In the genomic region with DNA sequence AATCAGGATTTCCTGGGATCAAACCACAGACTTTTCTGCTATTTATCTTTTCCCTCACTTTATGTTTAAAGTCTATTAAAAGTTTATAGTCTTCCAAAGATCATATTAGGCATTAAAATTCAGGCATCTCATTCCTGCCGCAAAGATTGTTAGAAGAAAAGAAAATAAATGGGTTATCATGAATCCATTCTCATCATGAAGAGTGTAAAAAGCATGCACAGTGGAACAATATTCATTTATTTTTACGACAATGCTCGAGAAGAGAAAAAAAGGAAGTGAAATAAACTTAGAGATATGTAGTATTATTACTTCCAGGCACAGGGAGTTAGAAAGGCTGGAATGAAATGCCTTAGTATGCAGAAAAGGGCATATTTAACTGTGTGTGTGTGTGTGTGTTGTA, we compare ENCODE assay signal across 26 cellular contexts.
DNase-seq lines count a peak whose midpoint lies in the region; FAIRE-seq and TF ChIP-seq lines count a peak whose summit lies in the region.
"Had no signal": no experiment of that assay in that cellular context is flagged by ENCODE, and none has a peak within 500 bp of the region (broad histone marks: within the 10 kb centered on the region; RNA-seq: fewer than 3 reads in every experiment).

No MANE protein-coding gene starts in this region.

- peaks cover 22% of the 10 kb centered on the region for H3K4me1 ChIP-seq in A673 (ENCODE audit: insufficient read depth, low read length, poor library complexity, severe bottlenecking)
- no peaks in the 10 kb centered on the region for H3K4me1 ChIP-seq in astrocyte (ENCODE audit: insufficient read depth, low read length)

- CTCF ChIA-PET in A673 (lab: Charles Lee) = no interaction called here

- no peaks in the 10 kb centered on the region for H3K9me3 ChIP-seq in A673 (ENCODE audit: low read depth, low read length, poor library complexity, severe bottlenecking)
- H3K9me3 ChIP-seq in astrocyte (ENCODE audit: insufficient read depth, low read depth, low read length) = no peaks in the 10 kb centered on the region
- H3K9me3 ChIP-seq: MG63, SJSA1 had no signal

- H4K20me1 ChIP-seq in astrocyte (ENCODE audit: insufficient read depth, low read length) = no peaks in the 10 kb centered on the region

- H3K9ac ChIP-seq in astrocyte (ENCODE audit: low read length) = peak overlapping the region; percentile 1

- H3K27ac Mint-ChIP-seq in HFFc6 = peak overlapping the region; percentile 50
- no peak overlapping the region for H3K27ac Mint-ChIP-seq in astrocyte (ENCODE audit: unreplicated experiment)
- H3K27ac Mint-ChIP-seq in mesothelial cell of epicardium = peak overlapping the region; percentile 19
- no peak overlapping the region for H3K27ac Mint-ChIP-seq in CD14-positive monocyte
- H3K27ac Mint-ChIP-seq: CD4-positive, CD25-positive, alpha-beta regulatory T cell; GM23338; H9 had no signal

- POLR2A ChIA-PET in A673 (lab: Charles Lee; ENCODE audit: low non-redundant PET) = no interaction called here

- no TSS peak for BruUV-seq in A673 (replicated peaks; lab: Mats Ljungman, UMichigan)

- H3K4me2 ChIP-seq in astrocyte (ENCODE audit: low read length) = peak overlapping the region; percentile 28
- H3K4me2 ChIP-seq: GM23338 had no signal

- H3K36me3 Mint-ChIP-seq in HFFc6 (ENCODE audit: low read depth) (no peaks in the 10 kb centered on the region), astrocyte (ENCODE audit: low read depth, unreplicated experiment) (no peaks in the 10 kb centered on the region), mesothelial cell of epicardium (no peaks in the 10 kb centered on the region), CD14-positive monocyte (no peaks in the 10 kb centered on the region)
- H3K36me3 Mint-ChIP-seq: CD4-positive, CD25-positive, alpha-beta regulatory T cell had no signal

- H2AFZ ChIP-seq in astrocyte (ENCODE audit: low read depth, low read length) = no peak overlapping the region
- H2AFZ ChIP-seq: GM23338 had no signal

- peak; percentile 70 for DNase-seq in A673 (ENCODE audit: low spot score)
- no peak for DNase-seq in HFFc6
- no peak for DNase-seq in astrocyte (ENCODE audit: low read depth)
- no peak for DNase-seq in mesothelial cell of epicardium (ENCODE audit: low spot score in 2 of 2, unreplicated experiment in 2 of 2)
- DNase-seq in hypothalamus (lab: John Stamatoyannopoulos, UW) = no peak
- no peak for DNase-seq in T-helper 2 cell
- no peak for DNase-seq in CD14-positive monocyte (ENCODE audit: low spot score)
- no peak for DNase-seq in NK-92 (lab: John Stamatoyannopoulos, UW; ENCODE audit: unreplicated experiment)
- DNase-seq: 8988T; CD4-positive, CD25-positive, alpha-beta regulatory T cell; H9; IMR-90; KG1; MG63; NCI-H1092; NCI-H1417 treated with DMSO at 0.1 percent for 48 hours; NCI-H1694 treated with DMSO at 0.1 percent for 48 hours; NCI-H2081; NCI-H2171; NCI-H524 treated with DMSO at 0.1 percent for 48 hours; NCI-H774; Right ventricle myocardium superior; RPMI8226 had no signal

- no peak for TF ChIP-seq CTCF in A673 (conservative IDR thresholded peaks at IDR 0.05; ENCODE audit: low read depth, low read length)
- no peak for TF ChIP-seq CTCF in HFFc6 (IDR thresholded peaks at IDR 0.05)
- TF ChIP-seq CTCF in astrocyte (IDR thresholded peaks at IDR 0.05; ENCODE audit: insufficient read depth, low read depth, low read length) = no peak
- TF ChIP-seq CTCF in mesothelial cell of epicardium (IDR thresholded peaks at IDR 0.05; ENCODE audit: unreplicated experiment) = no peak
- no peak for TF ChIP-seq CTCF in CD14-positive monocyte (IDR thresholded peaks at IDR 0.05)

- H3K79me2 ChIP-seq in astrocyte (ENCODE audit: insufficient read depth, low read length) = no peaks in the 10 kb centered on the region

- H3K9me3 Mint-ChIP-seq in HFFc6 = no peaks in the 10 kb centered on the region
- H3K9me3 Mint-ChIP-seq in astrocyte (ENCODE audit: unreplicated experiment) = no peaks in the 10 kb centered on the region
- no peaks in the 10 kb centered on the region for H3K9me3 Mint-ChIP-seq in mesothelial cell of epicardium
- no peaks in the 10 kb centered on the region for H3K9me3 Mint-ChIP-seq in CD14-positive monocyte
- H3K9me3 Mint-ChIP-seq: GM23338, H9 had no signal

- H3K36me3 ChIP-seq in A673 (ENCODE audit: insufficient read depth, low read length, poor library complexity, severe bottlenecking) = no peaks in the 10 kb centered on the region
- no peaks in the 10 kb centered on the region for H3K36me3 ChIP-seq in astrocyte (ENCODE audit: insufficient read depth, low read length)
- H3K36me3 ChIP-seq: MG63, SJSA1 had no signal

- intact Hi-C loops in A673 (cut with micrococcal nuclease; ENCODE audit: unreplicated experiment) = loop anchor here (5.0 to 10.0 kb wide), 4 partner anchors 72 to 1258 kb away; no protein-coding TSS in a partner anchor
- intact Hi-C loops in CD14-positive monocyte (cut with micrococcal nuclease) = no loop called here

- H3K4me1 Mint-ChIP-seq in HFFc6 (ENCODE audit: low read depth) = peaks cover 48% of the 10 kb centered on the region
- peaks cover 10% of the 10 kb centered on the region for H3K4me1 Mint-ChIP-seq in astrocyte (ENCODE audit: low read depth, unreplicated experiment)
- peaks cover 28% of the 10 kb centered on the region for H3K4me1 Mint-ChIP-seq in mesothelial cell of epicardium
- H3K4me1 Mint-ChIP-seq in CD14-positive monocyte = no peaks in the 10 kb centered on the region
- H3K4me1 Mint-ChIP-seq: CD4-positive, CD25-positive, alpha-beta regulatory T cell; GM23338; H9 had no signal

- no peak for FAIRE-seq in astrocyte (lab: Jason Lieb, UNC)
- FAIRE-seq: G401.6 had no signal

- H3K27me3 Mint-ChIP-seq in HFFc6 (ENCODE audit: insufficient read depth) = no peaks in the 10 kb centered on the region
- no peaks in the 10 kb centered on the region for H3K27me3 Mint-ChIP-seq in astrocyte (ENCODE audit: low read depth, unreplicated experiment)
- H3K27me3 Mint-ChIP-seq in mesothelial cell of epicardium (ENCODE audit: low read depth) = no peaks in the 10 kb centered on the region
- no peaks in the 10 kb centered on the region for H3K27me3 Mint-ChIP-seq in CD14-positive monocyte (ENCODE audit: low read depth in 3 of 3)
- H3K27me3 Mint-ChIP-seq: CD4-positive, CD25-positive, alpha-beta regulatory T cell had no signal

- H3K4me3 Mint-ChIP-seq in HFFc6 = peak overlapping the region; percentile 5; the same call in 1 of the 2 replicates
- H3K4me3 Mint-ChIP-seq in astrocyte (ENCODE audit: unreplicated experiment) = no peak overlapping the region
- H3K4me3 Mint-ChIP-seq in mesothelial cell of epicardium = no peak overlapping the region
- no peak overlapping the region for H3K4me3 Mint-ChIP-seq in CD14-positive monocyte
- H3K4me3 Mint-ChIP-seq: CD4-positive, CD25-positive, alpha-beta regulatory T cell; GM23338; H9 had no signal

- H3K27ac ChIP-seq in A673 (ENCODE audit: low read depth, low read length, poor library complexity, severe bottlenecking) (peak overlapping the region; percentile 12), astrocyte (ENCODE audit: low read depth, low read length) (no peak overlapping the region)
- H3K27ac ChIP-seq: SJSA1 had no signal

- H3K4me3 ChIP-seq in A673 (ENCODE audit: low read depth, low read length, poor library complexity, severe bottlenecking) = no peak overlapping the region
- H3K4me3 ChIP-seq in astrocyte (ENCODE audit: insufficient read depth, low read depth, low read length) = no peak overlapping the region
- H3K4me3 ChIP-seq: GM23338, MG63, SJSA1 had no signal

- H3K27me3 ChIP-seq in A673 (replicated peaks; ENCODE audit: insufficient read depth, low read depth, low read length, poor library complexity) (no peaks in the 10 kb centered on the region), astrocyte (ENCODE audit: insufficient read depth, low read length) (no peaks in the 10 kb centered on the region)
- H3K27me3 ChIP-seq: MG63, SJSA1 had no signal

Comparison
In these comparisons a context has a peak if more than half of its experiments do, and no peak if none do; other contexts are left out.
1. H3K27ac Mint-ChIP-seq: peak in HFFc6 (single experiment) and mesothelial cell of epicardium (single experiment); none in astrocyte (single experiment) and CD14-positive monocyte (0 of 7).